7 cellular contexts compared by ENCODE assay signal in genomic region chr11:116788534-116788933, GRCh38. TPM values are rescaled to one million over a fixed set of nuclear protein-coding genes. Genes with fewer than 3 reads are reported as not detected.
DNase-seq lines count a peak whose midpoint lies in the region; ATAC-seq, FAIRE-seq and TF ChIP-seq lines count a peak whose summit lies in the region.

No MANE protein-coding gene starts in this region.

- H3K9me3 ChIP-seq in HUES48 (ENCODE audit: control insufficient read depth, insufficient read depth, low read length): no peaks in the 10 kb centered on the region
- H3K9me3 ChIP-seq in keratinocyte (ENCODE audit: control insufficient read depth, low read depth, low read length): no peaks in the 10 kb centered on the region
- H3K9me3 ChIP-seq in stomach smooth muscle (ENCODE audit: control insufficient read depth in 2 of 2, low read length in 2 of 2): no peaks in the 10 kb centered on the region

- H3K4me1 ChIP-seq in HUES48 (ENCODE audit: control insufficient read depth, insufficient read depth, low read length) (peaks cover 2% of the 10 kb centered on the region; the same call in 1 of the 2 replicates), keratinocyte (ENCODE audit: control insufficient read depth, extremely low read depth, insufficient read depth, low read length) (peaks cover 23% of the 10 kb centered on the region), stomach smooth muscle (ENCODE audit: control insufficient read depth, insufficient read depth, low read length) (peaks cover 22% of the 10 kb centered on the region)

- H3K4me3 Mint-ChIP-seq in activated naive CD8-positive, alpha-beta T cell treated with anti-CD3 and anti-CD28 coated beads for 36 hours: peak overlapping the region; percentile 89

- no peaks in the 10 kb centered on the region for H4K20me1 ChIP-seq in keratinocyte (ENCODE audit: control insufficient read depth, extremely low read depth, insufficient read depth, low read length)

- peaks cover 35% of the 10 kb centered on the region for H3K4me1 Mint-ChIP-seq in activated naive CD8-positive, alpha-beta T cell treated with anti-CD3 and anti-CD28 coated beads for 36 hours

- H3K9ac ChIP-seq in HUES48 (ENCODE audit: low read depth, low read length): peak overlapping the region; percentile 42; the same call in 1 of the 2 replicates
- peak overlapping the region; percentile 84 for H3K9ac ChIP-seq in keratinocyte (ENCODE audit: control insufficient read depth, extremely low read depth, insufficient read depth, low read length)
- peak overlapping the region; percentile 88 to 96 for H3K9ac ChIP-seq in stomach smooth muscle (ENCODE audit: low read length in 2 of 2)

- H3K27ac ChIP-seq in HUES48 (ENCODE audit: low read depth, low read length): no peak overlapping the region
- peak overlapping the region; percentile 74 for H3K27ac ChIP-seq in keratinocyte (ENCODE audit: control insufficient read depth, insufficient read depth, low read length)
- H3K27ac ChIP-seq in stomach smooth muscle (ENCODE audit: low read length): peak overlapping the region; percentile 87

- H3K4me3 ChIP-seq in HUES48 (ENCODE audit: low read depth, low read length): peak overlapping the region; percentile 90
- peak overlapping the region; percentile 88 to 90 (median 89) for H3K4me3 ChIP-seq in keratinocyte (ENCODE audit: control insufficient read depth in 2 of 3, extremely low read depth in 1 of 3, insufficient read depth in 2 of 3, low read depth in 1 of 3, low read length in 3 of 3)
- H3K4me3 ChIP-seq in stomach smooth muscle (ENCODE audit: low read length in 2 of 2): peak overlapping the region; percentile 92 to 94

- peaks cover 23% of the 10 kb centered on the region for H3K36me3 Mint-ChIP-seq in activated naive CD8-positive, alpha-beta T cell treated with anti-CD3 and anti-CD28 coated beads for 36 hours

- dilution Hi-C loops in keratinocyte (cut with MboI; ENCODE audit: extremely low pct_ligation_motif_present, low sequenced_read_pairs): no loop called here

- no peak for DNase-seq in activated naive CD8-positive, alpha-beta T cell treated with anti-CD3 and anti-CD28 coated beads for 36 hours
- DNase-seq in keratinocyte (ENCODE audit: low read depth, low spot score) (no peak), NCI-H69 (lab: John Stamatoyannopoulos, UW) (no peak), GOT3 (lab: John Stamatoyannopoulos, UW) (no peak)

- peaks cover 15% of the 10 kb centered on the region for H3K79me2 ChIP-seq in keratinocyte (ENCODE audit: control insufficient read depth, insufficient read depth, low read length)

- H3K4me2 ChIP-seq in keratinocyte (ENCODE audit: control insufficient read depth, extremely low read depth, insufficient read depth, low read depth, low read length): peak overlapping the region; percentile 97

- H3K36me3 ChIP-seq in HUES48 (ENCODE audit: control insufficient read depth, insufficient read depth, low read length) (peaks cover 34% of the 10 kb centered on the region), keratinocyte (ENCODE audit: control insufficient read depth in 2 of 2, extremely low read depth in 1 of 2, insufficient read depth in 2 of 2, low read length in 2 of 2) (peaks cover 21 to 28% of the 10 kb centered on the region in 2 experiments), stomach smooth muscle (ENCODE audit: control insufficient read depth in 2 of 2, insufficient read depth in 2 of 2, low read length in 2 of 2) (peaks cover 27 to 30% of the 10 kb centered on the region in 2 donors)

- no peaks in the 10 kb centered on the region for H3K9me3 Mint-ChIP-seq in activated naive CD8-positive, alpha-beta T cell treated with anti-CD3 and anti-CD28 coated beads for 36 hours

- H2AFZ ChIP-seq in keratinocyte (ENCODE audit: control insufficient read depth, low read length): peak overlapping the region; percentile 98

- TF ChIP-seq CTCF in keratinocyte (optimal IDR thresholded peaks at IDR 0.05 in 1 of 3, IDR thresholded peaks at IDR 0.05 in 1 of 3, conservative IDR thresholded peaks at IDR 0.05 in 1 of 3; ENCODE audit: extremely low read depth in 1 of 3, insufficient read depth in 2 of 3, low read length in 3 of 3): no peak

- no peak for FAIRE-seq in keratinocyte (lab: Jason Lieb, UNC)

- peaks cover 16% of the 10 kb centered on the region for H3K27me3 ChIP-seq in HUES48 (ENCODE audit: control insufficient read depth, insufficient read depth, low read length)
- H3K27me3 ChIP-seq in keratinocyte (ENCODE audit: control insufficient read depth, extremely low read depth, insufficient read depth, low read length): no peaks in the 10 kb centered on the region
- no peaks in the 10 kb centered on the region for H3K27me3 ChIP-seq in stomach smooth muscle (ENCODE audit: control insufficient read depth in 1 of 2, insufficient read depth in 2 of 2, low read length in 2 of 2)

- H3K9me1 ChIP-seq in keratinocyte (ENCODE audit: control insufficient read depth, extremely low read depth, insufficient read depth, low read length): no peaks in the 10 kb centered on the region

- peak overlapping the region; percentile 86 for H3K27ac Mint-ChIP-seq in activated naive CD8-positive, alpha-beta T cell treated with anti-CD3 and anti-CD28 coated beads for 36 hours

- no peak for ATAC-seq in GM19467 (IDR thresholded peaks at IDR 0.05; ENCODE audit: unreplicated experiment)

- H3K27me3 Mint-ChIP-seq in activated naive CD8-positive, alpha-beta T cell treated with anti-CD3 and anti-CD28 coated beads for 36 hours: no peaks in the 10 kb centered on the region

RNA-seq across cellular contexts. Expression of gene ZPR1, which starts 0.7 kb away (rescaled TPM):
- total RNA-seq in activated naive CD8-positive, alpha-beta T cell treated with anti-CD3 and anti-CD28 coated beads for 36 hours: 100 to 1,000 TPM; 100 to 101 TPM
- polyA plus RNA-seq in keratinocyte: 61.2 to 77.9 TPM (median 71.1 TPM) in 3 replicates
- polyA plus RNA-seq in keratinocyte (2011; ENCODE audit: low read depth): 100 TPM
- 62.3 and 75.6 TPM in 2 replicates for polyA plus RNA-seq in keratinocyte (2011; cell fraction: cytosol; rRNA removed)
- 40.1 and 54.0 TPM in 2 replicates for polyA plus RNA-seq in keratinocyte (2011; cell fraction: nucleus; rRNA removed)
- 45.7 and 53.1 TPM in 2 replicates for polyA plus RNA-seq in keratinocyte (2012; ENCODE audit: low replicate concordance)
- polyA minus RNA-seq in keratinocyte: 27.1 to 81.3 TPM (median 50.2 TPM) in 3 replicates
- polyA minus RNA-seq in keratinocyte (2011; cell fraction: cytosol; rRNA and poly(A)+ RNA removed): 50.1 TPM
- polyA minus RNA-seq in keratinocyte (2011; cell fraction: nucleus; rRNA and poly(A)+ RNA removed): 9.7 and 30.9 TPM in 2 replicates

RNA-seq across cellular contexts. Expression of gene APOA5, which starts 3.1 kb away (rescaled TPM):
- not detected for total RNA-seq in activated naive CD8-positive, alpha-beta T cell treated with anti-CD3 and anti-CD28 coated beads for 36 hours
- not detected in 3 replicates for polyA plus RNA-seq in keratinocyte
- polyA plus RNA-seq in keratinocyte (2011; ENCODE audit: low read depth): not detected
- not detected in 2 replicates for polyA plus RNA-seq in keratinocyte (2011; cell fraction: cytosol; rRNA removed)
- not detected in 2 replicates for polyA plus RNA-seq in keratinocyte (2011; cell fraction: nucleus; rRNA removed)
- polyA plus RNA-seq in keratinocyte (2012; ENCODE audit: low replicate concordance): not detected in 2 replicates
- polyA minus RNA-seq in keratinocyte: not detected in 3 replicates
- polyA minus RNA-seq in keratinocyte (2011; cell fraction: cytosol; rRNA and poly(A)+ RNA removed): not detected
- polyA minus RNA-seq in keratinocyte (2011; cell fraction: nucleus; rRNA and poly(A)+ RNA removed): not detected in 2 replicates

RNA-seq across cellular contexts. Expression of gene BUD13, which starts 15.7 kb away (rescaled TPM):
- 10 to 100 TPM; 33.4 to 37.0 TPM for total RNA-seq in activated naive CD8-positive, alpha-beta T cell treated with anti-CD3 and anti-CD28 coated beads for 36 hours
- 9.1 to 13.3 TPM (median 12.6 TPM) in 3 replicates for polyA plus RNA-seq in keratinocyte
- polyA plus RNA-seq in keratinocyte (2011; ENCODE audit: low read depth): 10.5 TPM
- 8.4 and 9.2 TPM in 2 replicates for polyA plus RNA-seq in keratinocyte (2011; cell fraction: cytosol; rRNA removed)
- polyA plus RNA-seq in keratinocyte (2011; cell fraction: nucleus; rRNA removed): 10.0 and 10.3 TPM in 2 replicates
- 8.1 and 9.8 TPM in 2 replicates for polyA plus RNA-seq in keratinocyte (2012; ENCODE audit: low replicate concordance)
- 7.8 to 14.8 TPM (median 13.0 TPM) in 3 replicates for polyA minus RNA-seq in keratinocyte
- 5.4 TPM for polyA minus RNA-seq in keratinocyte (2011; cell fraction: cytosol; rRNA and poly(A)+ RNA removed)
- polyA minus RNA-seq in keratinocyte (2011; cell fraction: nucleus; rRNA and poly(A)+ RNA removed): 3.8 and 6.8 TPM in 2 replicates

RNA-seq across cellular contexts. Expression of gene APOA4, which starts 34.6 kb away (rescaled TPM):
- not detected for total RNA-seq in activated naive CD8-positive, alpha-beta T cell treated with anti-CD3 and anti-CD28 coated beads for 36 hours
- not detected in 3 replicates for polyA plus RNA-seq in keratinocyte
- not detected for polyA plus RNA-seq in keratinocyte (2011; ENCODE audit: low read depth)
- not detected in 2 replicates for polyA plus RNA-seq in keratinocyte (2011; cell fraction: cytosol; rRNA removed)
- not detected in 2 replicates for polyA plus RNA-seq in keratinocyte (2011; cell fraction: nucleus; rRNA removed)
- not detected in 2 replicates for polyA plus RNA-seq in keratinocyte (2012; ENCODE audit: low replicate concordance)
- not detected in 3 replicates for polyA minus RNA-seq in keratinocyte
- polyA minus RNA-seq in keratinocyte (2011; cell fraction: cytosol; rRNA and poly(A)+ RNA removed): not detected
- polyA minus RNA-seq in keratinocyte (2011; cell fraction: nucleus; rRNA and poly(A)+ RNA removed): not detected in 2 replicates

RNA-seq across cellular contexts. Expression of gene APOC3, which starts 41.2 kb away (rescaled TPM):
- total RNA-seq in activated naive CD8-positive, alpha-beta T cell treated with anti-CD3 and anti-CD28 coated beads for 36 hours: not detected
- polyA plus RNA-seq in keratinocyte: not detected in 3 replicates
- not detected for polyA plus RNA-seq in keratinocyte (2011; ENCODE audit: low read depth)
- not detected in 2 replicates for polyA plus RNA-seq in keratinocyte (2011; cell fraction: cytosol; rRNA removed)
- not detected in 2 replicates for polyA plus RNA-seq in keratinocyte (2011; cell fraction: nucleus; rRNA removed)
- polyA plus RNA-seq in keratinocyte (2012; ENCODE audit: low replicate concordance): not detected in 2 replicates
- polyA minus RNA-seq in keratinocyte: not detected in 3 replicates
- not detected for polyA minus RNA-seq in keratinocyte (2011; cell fraction: cytosol; rRNA and poly(A)+ RNA removed)
- not detected in 2 replicates for polyA minus RNA-seq in keratinocyte (2011; cell fraction: nucleus; rRNA and poly(A)+ RNA removed)

Comparison
In these comparisons a context has a peak if more than half of its experiments do, and no peak if none do; other contexts are left out.
1. H3K9ac ChIP-seq: peak in every context shown above with its lines; median percentile 92 in stomach smooth muscle; 84 in keratinocyte; 42 in HUES48.